9 cellular contexts compared by ENCODE assay signal in the genomic region with DNA sequence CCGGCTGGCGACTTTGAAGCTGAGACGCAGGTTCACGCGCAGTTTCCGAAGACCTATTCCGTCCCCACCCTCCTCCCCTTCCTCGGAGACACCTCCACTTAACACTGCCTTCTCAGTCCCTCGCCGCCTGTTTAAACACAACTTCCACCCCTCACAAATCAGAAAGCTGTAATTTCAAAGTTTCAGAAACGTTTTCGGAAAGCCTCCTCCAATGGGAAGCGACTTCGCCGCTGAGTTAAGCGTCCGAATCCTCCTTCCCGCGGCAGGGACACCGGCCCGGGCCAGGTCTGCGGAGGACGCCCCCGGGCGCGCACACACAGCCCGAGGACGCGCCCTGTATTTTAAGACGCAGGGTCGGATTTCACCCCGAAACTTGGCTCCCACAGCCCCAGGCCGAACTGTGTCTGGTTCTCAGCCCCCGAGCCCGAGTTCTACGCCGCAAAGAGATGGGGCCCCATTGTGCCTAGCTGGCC. TPM values are rescaled to one million over a fixed set of nuclear protein-coding genes. Genes with fewer than 3 reads are reported as not detected.
A peak's percentile ranks its signal among the peaks of the same experiment; 100 is the strongest.
DNase-seq lines count a peak whose midpoint lies in the region; ATAC-seq and TF ChIP-seq lines count a peak whose summit lies in the region.
"Had no signal": no experiment of that assay in that cellular context is flagged by ENCODE, and none has a peak within 500 bp of the region (broad histone marks: within the 10 kb centered on the region; RNA-seq: fewer than 3 reads in every experiment).

No MANE protein-coding gene starts in this region.

- no peaks in the 10 kb centered on the region for H3K36me3 ChIP-seq in brain microvascular endothelial cell (replicated peaks)

- peak; percentile 64 for DNase-seq in DMS 273 (lab: John Stamatoyannopoulos, UW; ENCODE audit: unreplicated experiment)
- DNase-seq in DMS 273 treated with DMSO at 0.1 percent for 48 hours (lab: John Stamatoyannopoulos, UW) = no peak
- DNase-seq in NCI-H1105 (lab: John Stamatoyannopoulos, UW) = peak; percentile 35
- DNase-seq in brain microvascular endothelial cell = no peak
- DNase-seq in left colon = peak in 1 of 2 donors; percentile 22
- DNase-seq in stimulated activated CD8-positive, alpha-beta memory T cell treated with anti-CD3 and anti-CD28 coated beads, Interleukin-15, amount 100 ng/mL, for 1 hour (ENCODE audit: low read depth) = peak; percentile 20
- no peak for DNase-seq in activated CD4-positive, CD25-positive, alpha-beta regulatory T cell (lab: John Stamatoyannopoulos, UW)

- H3K4me3 ChIP-seq in brain microvascular endothelial cell (ENCODE audit: low read depth, low read length) = peak overlapping the region; percentile 15

- intact Hi-C loops in left colon (cut with DNase I, micrococcal nuclease) = no loop called here

- ATAC-seq in left colon (peak; percentile 34), HG02610 (IDR thresholded peaks at IDR 0.05; ENCODE audit: unreplicated experiment) (no peak)

- peaks cover 24% of the 10 kb centered on the region for H3K27me3 ChIP-seq in brain microvascular endothelial cell (replicated peaks)

- TF ChIP-seq CTCF in brain microvascular endothelial cell (IDR thresholded peaks at IDR 0.05; ENCODE audit: low read depth, low read length, missing control alignments) = no peak

- H3K27ac ChIP-seq in brain microvascular endothelial cell = no peak overlapping the region
- H3K27ac ChIP-seq: 22Rv1 had no signal

- in situ Hi-C loops in brain microvascular endothelial cell (cut with HindIII; ENCODE audit: low pct_ligation_motif_present, low sequenced_read_pairs) = no loop called here

RNA-seq across cellular contexts. Expression of a gene that starts 0.6 kb away (rescaled TPM):
- 1 to 10 TPM in 1 of 2 donors, under 1 TPM in 1; 0.56 to 1.0 TPM for total RNA-seq in left colon

Comparison
In these comparisons a context has a peak if more than half of its experiments do, and no peak if none do; other contexts are left out.
1. DNase-seq: peak in DMS 273 (single experiment), NCI-H1105 (single experiment) and stimulated activated CD8-positive, alpha-beta memory T cell treated with anti-CD3 and anti-CD28 coated beads, Interleukin-15, amount 100 ng/mL, for 1 hour (single experiment); none in DMS 273 treated with DMSO at 0.1 percent for 48 hours (single experiment), brain microvascular endothelial cell (single experiment) and activated CD4-positive, CD25-positive, alpha-beta regulatory T cell (0 of 4).